In the genomic region with DNA sequence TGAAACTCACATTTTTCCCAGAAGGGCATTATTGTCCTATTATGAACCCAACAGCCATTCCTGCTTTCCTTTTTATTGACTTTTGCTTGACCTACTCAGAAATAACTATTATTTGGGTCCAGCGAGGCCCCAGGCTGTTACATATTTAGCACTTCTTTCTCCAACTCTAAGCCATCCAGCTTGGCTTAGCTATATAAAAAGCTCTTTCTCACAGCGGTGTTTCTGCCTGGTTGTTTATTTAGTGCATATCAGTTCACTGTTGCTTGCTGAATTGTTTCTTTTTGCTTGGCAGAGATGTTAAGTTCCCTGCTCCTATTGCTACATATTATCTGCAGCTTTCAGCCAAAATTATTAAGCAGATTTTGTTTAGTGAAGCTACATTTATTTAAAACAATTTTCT, we compare ENCODE assay signal across 26 cellular contexts.
DNase-seq lines count a peak whose midpoint lies in the region; ATAC-seq and TF ChIP-seq lines count a peak whose summit lies in the region.
"Had no signal": no experiment of that assay in that cellular context is flagged by ENCODE, and none has a peak within 500 bp of the region (broad histone marks: within the 10 kb centered on the region; RNA-seq: fewer than 3 reads in every experiment).

No MANE protein-coding gene starts in this region.

- H3K27me3 ChIP-seq in lung (ENCODE audit: control insufficient read depth, insufficient read depth), result no peaks in the 10 kb centered on the region
- H3K27me3 ChIP-seq: BLaER1 treated with 17β-estradiol and CSF1 and Interleukin-3, amounts not matched to agents 10 nM and 100 nM; esophagus squamous epithelium had no signal

- H3K4me1 ChIP-seq in lung (ENCODE audit: control insufficient read depth in 2 of 2, insufficient read depth in 2 of 2, low read length in 2 of 2), result peaks cover 0 to 2% of the 10 kb centered on the region in 2 donors
- H3K4me1 ChIP-seq: esophagus squamous epithelium, prostate gland had no signal

- H3K4me3 ChIP-seq in lung, result no peak overlapping the region
- H3K4me3 ChIP-seq: BLaER1 treated with 17β-estradiol and CSF1 and Interleukin-3, amounts not matched to agents 10 nM and 100 nM; esophagus squamous epithelium; prostate gland had no signal

- peak; percentile 43 for DNase-seq in COR-L47 (lab: John Stamatoyannopoulos, UW)
- peak; percentile 34 for DNase-seq in NCI-H1092 (lab: John Stamatoyannopoulos, UW)
- DNase-seq in brain pericyte (ENCODE audit: low read depth, low spot score), result peak; percentile 71
- no peak for DNase-seq in lung (ENCODE audit: low spot score)
- no peak for DNase-seq in HK-2 (ENCODE audit: unreplicated experiment)
- DNase-seq in NK-92 (lab: John Stamatoyannopoulos, UW; ENCODE audit: unreplicated experiment), result no peak
- no peak for DNase-seq in T-helper 9 cell
- DNase-seq: activated CD4-positive, CD25-positive, alpha-beta regulatory T cell treated with anti-CD3 and anti-CD28 coated beads, Interleukin-2, amount 50 U/mL, for 72 hours; activated CD8-positive, alpha-beta T cell treated with anti-CD3 and anti-CD28 coated beads for 36 hours; activated gamma-delta T cell; Calu3; endodermal cell; esophagus squamous epithelium; H9; kidney; NCI-H1436; NCI-H526; RPMI8226; small intestine; stimulated activated CD4-positive, alpha-beta T cell treated with anti-CD3 and anti-CD28 coated beads, Interleukin-4, amount 100 ng/mL, for 1 hour; T-helper 1 cell had no signal

- WGBS in lung, 2 donors, result 33 to 63% methylated on average over 2 of the region's 2 CpGs

- ATAC-seq in lung (ENCODE audit: insufficient read depth, low FRiP score) (peak; percentile 47), HG02763 (IDR thresholded peaks at IDR 0.05; ENCODE audit: unreplicated experiment) (no peak)
- ATAC-seq: activated CD8-positive, alpha-beta T cell treated with anti-CD3 and anti-CD28 coated beads for 36 hours; HepG2; stimulated activated memory B cell treated with anti-CD40 and anti-IgM and Interleukin-4, amounts not matched to agents 10 μg/mL and 1 μg/mL and 100 μg/mL, for 72 hours had no signal

- TF ChIP-seq CTCF in lung (IDR thresholded peaks at IDR 0.05; ENCODE audit: control extremely low read depth, extremely low read depth), result no peak

- H3K27ac ChIP-seq in lung (ENCODE audit: low read depth in 1 of 2, low read length in 1 of 2), result no peak overlapping the region
- H3K27ac ChIP-seq: BLaER1 treated with 17β-estradiol and CSF1 and Interleukin-3, amounts not matched to agents 10 nM and 100 nM; esophagus squamous epithelium; prostate gland had no signal

- no peaks in the 10 kb centered on the region for H3K36me3 ChIP-seq in lung (ENCODE audit: control insufficient read depth in 2 of 2, insufficient read depth in 2 of 2, low read length in 2 of 2)
- H3K36me3 ChIP-seq: BLaER1 treated with 17β-estradiol and CSF1 and Interleukin-3, amounts not matched to agents 10 nM and 100 nM; esophagus squamous epithelium; prostate gland had no signal

- H3K9me3 ChIP-seq in lung (ENCODE audit: control insufficient read depth in 2 of 2, insufficient read depth in 1 of 2, low read length in 1 of 2), result no peaks in the 10 kb centered on the region
- H3K9me3 ChIP-seq: esophagus squamous epithelium, prostate gland had no signal

Comparison
In these comparisons a context has a peak if more than half of its experiments do, and no peak if none do; other contexts are left out.
1. DNase-seq: peak in COR-L47 (single experiment), NCI-H1092 (single experiment) and brain pericyte (single experiment); none in lung (single experiment), HK-2 (single experiment), NK-92 (single experiment) and T-helper 9 cell (single experiment).